ENCODE assay signal across 21 cellular contexts in the genomic region with DNA sequence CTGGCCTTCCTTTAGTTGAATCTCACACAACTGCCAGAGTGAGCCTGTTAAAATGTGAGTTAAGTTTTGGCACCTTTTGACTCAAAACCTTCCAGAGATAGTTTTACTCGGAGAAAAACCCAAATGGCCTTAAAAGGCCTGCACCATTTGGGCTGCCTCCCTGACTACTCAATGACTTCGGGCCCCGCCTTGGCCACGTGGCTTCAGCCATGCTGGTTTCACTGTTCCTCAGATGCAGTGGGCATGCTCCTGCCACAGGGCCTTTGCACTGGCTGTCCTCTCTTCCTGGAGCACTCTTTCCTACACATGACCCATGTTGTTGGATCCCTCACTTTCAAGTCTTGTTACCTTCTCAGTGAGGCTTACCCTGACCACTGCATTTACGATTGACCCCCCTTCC. TPM values are rescaled to one million over a fixed set of nuclear protein-coding genes. Genes with fewer than 3 reads are reported as not detected.
"Had no signal": no experiment of that assay in that cellular context is flagged by ENCODE, and none has a peak within 500 bp of the region (broad histone marks: within the 10 kb centered on the region; RNA-seq: fewer than 3 reads in every experiment).

No MANE protein-coding gene starts in this region.

- ATAC-seq: activated T-cell treated with anti-CD3 and anti-CD28 coated beads, Interleukin-2, amount 50 U/mL, for 72 hours; naive thymus-derived CD8-positive, alpha-beta T cell; stimulated activated naive CD8-positive, alpha-beta T cell treated with anti-CD3 and anti-CD28 coated beads, Interleukin-15, Interleukin-2, amounts not matched to agents 100 U/mL and 50 U/mL, for 24 hours; upper lobe of right lung had no signal

- H3K9me3 ChIP-seq: heart right ventricle, prostate gland, right atrium auricular region, thyroid gland, upper lobe of right lung had no signal

- H3K36me3 ChIP-seq: neural progenitor cell had no signal

- DNase-seq: activated CD4-positive, alpha-beta memory T cell treated with anti-CD3 and anti-CD28 coated beads for 36 hours; activated CD4-positive, alpha-beta T cell treated with anti-CD3 and anti-CD28 coated beads for 4 hours; activated CD4-positive, CD25-positive, alpha-beta regulatory T cell; activated effector memory CD4-positive, alpha-beta T cell treated with Interleukin-2 at 50 U/mL for 16 hours; activated naive CD4-positive, alpha-beta T cell treated with anti-CD3 and anti-CD28 coated beads for 36 hours; activated T-cell treated with anti-CD3 and anti-CD28 coated beads, Interleukin-2, amount 50 U/mL, for 72 hours; amygdala; cortex of kidney; endodermal cell; heart right ventricle; naive thymus-derived CD8-positive, alpha-beta T cell; stimulated activated CD4-positive, alpha-beta T cell treated with anti-CD3 and anti-CD28 coated beads, Interleukin-4, amount 100 ng/mL, for 4 hours; stimulated activated naive CD8-positive, alpha-beta T cell treated with anti-CD3 and anti-CD28 coated beads, Interleukin-15, Interleukin-2, amounts not matched to agents 100 U/mL and 50 U/mL, for 24 hours; substantia nigra; T-helper 9 cell; upper lobe of right lung had no signal

- H3K9ac ChIP-seq: neural progenitor cell had no signal

- H3K27ac ChIP-seq: neural progenitor cell, prostate gland, upper lobe of right lung had no signal

- H3K4me2 ChIP-seq: neural progenitor cell had no signal

- H3K27me3 ChIP-seq: heart right ventricle, neural progenitor cell, right atrium auricular region, thyroid gland, upper lobe of right lung had no signal

- H3K4me3 ChIP-seq: heart right ventricle, neural progenitor cell, prostate gland, right atrium auricular region, thyroid gland, upper lobe of right lung had no signal

- FAIRE-seq: keratinocyte had no signal

- H3K4me1 ChIP-seq: neural progenitor cell, prostate gland, upper lobe of right lung had no signal

- H2AFZ ChIP-seq: neural progenitor cell had no signal

RNA-seq across cellular contexts. Expression of a gene that starts 18.3 kb away (rescaled TPM):
- polyA plus RNA-seq: naive thymus-derived CD8-positive, alpha-beta T cell had no signal
